In genomic region chr4:73127839-73128448, GRCh38 we compare ENCODE assay signal across 8 cellular contexts. TPM values are rescaled to one million over a fixed set of nuclear protein-coding genes. Genes with fewer than 3 reads are reported as not detected.
A peak's percentile ranks its signal among the peaks of the same experiment; 100 is the strongest.
DNase-seq lines count a peak whose midpoint lies in the region; ATAC-seq and TF ChIP-seq lines count a peak whose summit lies in the region.

No MANE protein-coding gene starts in this region.

- H3K4me3 ChIP-seq in HCT116 (replicated peaks in 1 of 2; ENCODE audit: low read depth in 1 of 2, low read length in 2 of 2) (no peak overlapping the region), SK-N-SH (ENCODE audit: low read depth in 2 of 2, low read length in 1 of 2) (no peak overlapping the region; a peak in 1 of 4 replicates)

- H3K9me3 ChIP-seq in HCT116 (ENCODE audit: control insufficient read depth in 1 of 2, insufficient read depth in 1 of 2, low read depth in 1 of 2, low read length in 2 of 2) = no peaks in the 10 kb centered on the region
- H3K9me3 ChIP-seq in SK-N-SH = no peaks in the 10 kb centered on the region

- WGBS in SK-N-SH (ENCODE audit: low lambda C conversion rate) = 70% methylated on average over 3 of the region's 3 CpGs

- no peaks in the 10 kb centered on the region for H3K9me2 ChIP-seq in HCT116 (ENCODE audit: insufficient read depth)
- H3K9me2 ChIP-seq in SK-N-SH = no peaks in the 10 kb centered on the region

- CTCF ChIA-PET in HCT116 (lab: Charles Lee) = interaction anchor here (0.6 to 1.6 kb wide), 2 partner anchors 17 to 80 kb away, joined by 3 read pairs; no protein-coding TSS in a partner anchor
- CTCF ChIA-PET in SK-N-SH (lab: Yijun Ruan, JAX) = interaction anchor here (0.5 to 4.5 kb wide), 24 partner anchors 9 to 133 kb away, joined by 3 to 48 read pairs (median 4); partner anchors contain the start of gene ANKRD17

- H3K27ac ChIP-seq in HCT116 (ENCODE audit: low read depth, low read length) = no peak overlapping the region
- H3K27ac ChIP-seq in SK-N-SH (ENCODE audit: low read depth in 2 of 2, low read length in 1 of 2) = peak overlapping the region in 1 of 2 experiments; percentile 43; a peak in 1 of 4 replicates
- no peak overlapping the region for H3K27ac ChIP-seq in foreskin keratinocyte

- no peak overlapping the region for H3K9ac ChIP-seq in HCT116 (ENCODE audit: low read length)
- H3K9ac ChIP-seq in SK-N-SH = no peak overlapping the region

- H3K4me2 ChIP-seq in HCT116 (ENCODE audit: low read length) (no peak overlapping the region), SK-N-SH (no peak overlapping the region)

- TF ChIP-seq EP300 in SK-N-SH (IDR thresholded peaks at IDR 0.05; ENCODE audit: borderline replicate concordance in 1 of 2, low read depth in 1 of 2, low read length in 1 of 2) = no peak

- H3K36me3 ChIP-seq in HCT116 (ENCODE audit: control insufficient read depth in 1 of 2, insufficient read depth in 2 of 2, low read length in 2 of 2) (peaks cover 20 to 26% of the 10 kb centered on the region in 2 experiments), SK-N-SH (replicated peaks in 1 of 2; ENCODE audit: control insufficient read depth in 1 of 2, insufficient read depth in 2 of 2, low read length in 1 of 2) (peaks cover 60 to 76% of the 10 kb centered on the region in 2 experiments)

- H4K20me1 ChIP-seq in HCT116 (ENCODE audit: insufficient read depth) (no peaks in the 10 kb centered on the region; the same call in 1 of the 2 replicates), SK-N-SH (ENCODE audit: insufficient read depth) (no peaks in the 10 kb centered on the region)

- DNase-seq in EL (peak; percentile 3), HCT116 (ENCODE audit: low read depth, low spot score) (no peak), SK-N-SH (peak; percentile 45), foreskin keratinocyte (peak in 1 of 2 donors; percentile 3), superior temporal gyrus (ENCODE audit: extremely low spot score) (peak; percentile 65), activated gamma-delta T cell treated with Interleukin-2 at 50 U/mL for 16 hours (no peak), KG1 (lab: John Stamatoyannopoulos, UW) (no peak)

- TF ChIP-seq RAD21 in HCT116 (IDR thresholded peaks at IDR 0.05; ENCODE audit: low read depth) (no peak), SK-N-SH (IDR thresholded peaks at IDR 0.05; ENCODE audit: low read length) (peak; percentile 42)

- peaks cover 24% of the 10 kb centered on the region for H3F3A ChIP-seq in SK-N-SH (replicated peaks; ENCODE audit: insufficient read depth)

- intact Hi-C loops in HCT116 (cut with micrococcal nuclease) = loop anchor here (5.0 kb wide), 1 partner anchor 129 kb away; the partner anchor contains the start of gene ANKRD17

- no peaks in the 10 kb centered on the region for H3K27me3 ChIP-seq in HCT116 (ENCODE audit: insufficient read depth, low read length)
- H3K27me3 ChIP-seq in SK-N-SH (ENCODE audit: insufficient read depth) = no peaks in the 10 kb centered on the region
- H3K27me3 ChIP-seq in foreskin keratinocyte = no peaks in the 10 kb centered on the region

- POLR2A ChIA-PET in HCT116 (lab: Charles Lee) (no interaction called here), SK-N-SH (lab: Yijun Ruan, JAX) (no interaction called here)

- H3K4me1 ChIP-seq in HCT116 (ENCODE audit: control insufficient read depth in 1 of 2, insufficient read depth in 2 of 2, low read length in 2 of 2) (no peaks in the 10 kb centered on the region), SK-N-SH (ENCODE audit: control insufficient read depth in 1 of 2, insufficient read depth in 2 of 2, low read depth in 1 of 2, low read length in 1 of 2) (peaks cover 0 to 7% of the 10 kb centered on the region in 2 experiments; a peak in 2 of 4 replicates), foreskin keratinocyte (no peaks in the 10 kb centered on the region)

- RAD21 ChIA-PET in HCT116 (lab: Charles Lee; ENCODE audit: low non-redundant PET in 1 of 2, low total read pairs in 2 of 2, uncharacterized antibody in 2 of 2, unreplicated experiment in 2 of 2) = no interaction called here

- peak in 2 of 3 experiments; percentile 15 to 39; a peak in 1 of 6 replicates for TF ChIP-seq CTCF in HCT116 (IDR thresholded peaks at IDR 0.05 in 2 of 3, conservative IDR thresholded peaks at IDR 0.05 in 1 of 3; ENCODE audit: borderline replicate concordance in 1 of 3, insufficient read depth in 1 of 3, low read depth in 2 of 3, low read length in 2 of 3)
- peak; percentile 50 for TF ChIP-seq CTCF in SK-N-SH (IDR thresholded peaks at IDR 0.05)
- peak; percentile 45 for TF ChIP-seq CTCF in foreskin keratinocyte (conservative IDR thresholded peaks at IDR 0.05)

- ATAC-seq in HCT116 = peak; percentile 91
- ATAC-seq in foreskin keratinocyte = peak; percentile 78
- no peak for ATAC-seq in GM21515 (IDR thresholded peaks at IDR 0.05; ENCODE audit: unreplicated experiment)

- H3K79me2 ChIP-seq in HCT116 (ENCODE audit: insufficient read depth, low read length) = peaks cover 64% of the 10 kb centered on the region
- H3K79me2 ChIP-seq in SK-N-SH (ENCODE audit: insufficient read depth) = peaks cover 24% of the 10 kb centered on the region

- no peak for TF ChIP-seq POLR2A in HCT116 (IDR thresholded peaks at IDR 0.05; ENCODE audit: borderline replicate concordance, extremely low read depth, insufficient read depth, insufficient read length)

- H2AFZ ChIP-seq in HCT116 (ENCODE audit: low read depth, low read length, poor library complexity, severe bottlenecking) (no peak overlapping the region), SK-N-SH (ENCODE audit: low read depth) (no peak overlapping the region)

- BruUV-seq in HCT116 (replicated peaks; lab: Mats Ljungman, UMichigan) = no TSS peak

TF ChIP-seq in HCT116, 20 proteins besides CTCF, POLR2A, EP300 and RAD21:
- TF ChIP-seq SP1 (IDR thresholded peaks at IDR 0.05; ENCODE audit: low read depth) = no peak
- TF ChIP-seq ELF1 (IDR thresholded peaks at IDR 0.05; ENCODE audit: borderline replicate concordance, low read depth) = no peak
- TF ChIP-seq SIN3A (IDR thresholded peaks at IDR 0.05; ENCODE audit: low read depth) = no peak

TF ChIP-seq in SK-N-SH, 30 proteins besides CTCF, POLR2A, EP300 and RAD21:
- no peak for TF ChIP-seq EZH2phosphoT487 (IDR thresholded peaks at IDR 0.05; ENCODE audit: borderline replicate concordance, low read depth)
- peak; percentile 35; the same call in 1 of the 2 replicates for TF ChIP-seq SMC3 (IDR thresholded peaks at IDR 0.05; ENCODE audit: low read depth, low read length)
- peak; percentile 33 for TF ChIP-seq GATA2 (CRISPR knock-in tag; IDR thresholded peaks at IDR 0.05)

RNA-seq across cellular contexts. Expression of gene COX18, which starts 58.4 kb away (rescaled TPM):
- 12.5 TPM for total RNA-seq in HCT116 (2021; ENCODE audit: unreplicated experiment)
- polyA plus RNA-seq in HCT116 (2012) = 4.3 and 7.0 TPM in 2 replicates
- 7.7 and 13.3 TPM in 2 replicates for polyA plus RNA-seq in SK-N-SH (2012; rRNA removed)
- 7.8 and 10.9 TPM in 2 replicates for polyA plus RNA-seq in SK-N-SH (2012; cell fraction: cytosol; rRNA removed)
- polyA plus RNA-seq in SK-N-SH (2012; cell fraction: nucleus; rRNA removed) = 9.0 and 10.7 TPM in 2 replicates
- 15.6 and 16.7 TPM in 2 replicates for total RNA-seq in foreskin keratinocyte
- 5.4 and 6.9 TPM in 2 replicates for polyA plus RNA-seq in foreskin keratinocyte

Comparison
In these comparisons a context has a peak if more than half of its experiments do, and no peak if none do; other contexts are left out.
1. DNase-seq: peak in EL (single experiment), SK-N-SH (single experiment) and superior temporal gyrus (single experiment); none in HCT116 (single experiment), activated gamma-delta T cell treated with Interleukin-2 at 50 U/mL for 16 hours (single experiment) and KG1 (single experiment).
2. Peak in every context shown above with its lines, with median percentiles within 50 percentile points of each other: CTCF ChIP-seq.